In genomic region chr2:216448829-216449228, GRCh38 we compare ENCODE assay signal across 2 cellular contexts.
TF ChIP-seq lines count a peak whose summit lies in the region.

No MANE protein-coding gene starts in this region.

TF ChIP-seq in HepG2, 621 proteins besides CTCF, POLR2A, EP300 and RAD21:
- no peak for TF ChIP-seq MBNL3 (CRISPR knock-in tag; conservative IDR thresholded peaks at IDR 0.05)
- no peak for TF ChIP-seq SMARCC2 (IDR thresholded peaks at IDR 0.05)
- peak; percentile 93 for TF ChIP-seq ZNF564 (CRISPR knock-in tag; IDR thresholded peaks at IDR 0.05)
- no peak for TF ChIP-seq HBP1 (CRISPR knock-in tag; IDR thresholded peaks at IDR 0.05; ENCODE audit: low read depth)

TF ChIP-seq in K562, 482 proteins besides CTCF, POLR2A, EP300 and RAD21:
- TF ChIP-seq ZNF766 (CRISPR knock-in tag; conservative IDR thresholded peaks at IDR 0.05) (peak; percentile 98), CAMTA2 (CRISPR knock-in tag; conservative IDR thresholded peaks at IDR 0.05) (no peak), CREB1 (IDR thresholded peaks at IDR 0.05) (no peak), CREB1 (CRISPR knock-in tag; IDR thresholded peaks at IDR 0.05) (no peak), C11orf30 (IDR thresholded peaks at IDR 0.05; ENCODE audit: low read depth) (no peak)
TF ChIP-seq in K562: peak in this region for 1.
